8 cellular contexts compared by ENCODE assay signal in genomic region chr15:88649286-88649733, GRCh38. TPM values are rescaled to one million over a fixed set of nuclear protein-coding genes. Genes with fewer than 3 reads are reported as not detected.
DNase-seq lines count a peak whose midpoint lies in the region; ATAC-seq, FAIRE-seq and TF ChIP-seq lines count a peak whose summit lies in the region.

No MANE protein-coding gene starts in this region.

- H3K9me3 ChIP-seq in A549: no peaks in the 10 kb centered on the region

- CTCF ChIA-PET in A549 (lab: Yijun Ruan, JAX): interaction anchor here (0.7 to 8.1 kb wide), 4 partner anchors 8 to 185 kb away, joined by 3 to 66 read pairs (median 4); partner anchors contain the start of gene ISG20

- peak overlapping the region in 1 of 2 experiments; percentile 46; a peak in 3 of 6 replicates for H3K27ac ChIP-seq in A549

- TF ChIP-seq EP300 in A549 (IDR thresholded peaks at IDR 0.05) (no peak), Ishikawa (IDR thresholded peaks at IDR 0.05; ENCODE audit: borderline replicate concordance) (0 out of 2 replicates have a peak, but pooled peaks have one; percentile 9)

- TF ChIP-seq CTCF in A549 (IDR thresholded peaks at IDR 0.05): no peak
- TF ChIP-seq CTCF in GM20000 (IDR thresholded peaks at IDR 0.05; ENCODE audit: extremely low read depth, missing control alignments): no peak
- TF ChIP-seq CTCF in fibroblast of the aortic adventitia (IDR thresholded peaks at IDR 0.05; ENCODE audit: insufficient read depth, low read length): no peak

- WGBS in A549 (ENCODE audit: missing lambda C conversion rate): 67% methylated on average over 12 of the region's 12 CpGs

- DNase-seq in A549 (ENCODE audit: low read depth in 1 of 2, low spot score in 1 of 2) (peak in 1 of 2 experiments; percentile 61), GM20000 (ENCODE audit: low spot score) (peak; percentile 54), fibroblast of the aortic adventitia (ENCODE audit: low read depth) (peak; percentile 92), pons (ENCODE audit: low spot score) (peak; percentile 95), NCI-H1105 (lab: John Stamatoyannopoulos, UW) (no peak), NCI-H1436 treated with DMSO at 0.1 percent for 48 hours (lab: John Stamatoyannopoulos, UW) (no peak)
- DNase-seq in activated T-helper 1 cell treated with anti-CD3 and anti-CD28 coated beads, Interleukin-2, amount 50 U/mL, for 16 hours (ENCODE audit: low read depth in 1 of 2, low spot score in 1 of 2): peak; percentile 53 to 60

- POLR2A ChIA-PET in A549 (lab: Yijun Ruan, JAX): no interaction called here

- H3K4me3 ChIP-seq in A549: no peak overlapping the region
- H3K4me3 ChIP-seq in fibroblast of the aortic adventitia (ENCODE audit: low read depth, low read length): no peak overlapping the region

- no peak for TF ChIP-seq POLR2A in A549 (IDR thresholded peaks at IDR 0.05; ENCODE audit: low read length)

- FAIRE-seq in A549 (lab: Jason Lieb, UNC): no peak

- peak overlapping the region; percentile 37 for H3K4me2 ChIP-seq in A549

- peaks cover 19% of the 10 kb centered on the region for H3K4me1 ChIP-seq in A549

- ATAC-seq in A549: peak; percentile 25 to 44; a peak in 3 of 6 replicates

- no peak for TF ChIP-seq RAD21 in A549 (conservative IDR thresholded peaks at IDR 0.05 in 1 of 2, IDR thresholded peaks at IDR 0.05 in 1 of 2)
- TF ChIP-seq RAD21 in Ishikawa (IDR thresholded peaks at IDR 0.05; ENCODE audit: low read depth): no peak

TF ChIP-seq in A549, 52 proteins besides CTCF, POLR2A, EP300 and RAD21:
- TF ChIP-seq CBX8 (IDR thresholded peaks at IDR 0.05) (no peak), JUNB (IDR thresholded peaks at IDR 0.05) (no peak), FOSL2 (IDR thresholded peaks at IDR 0.05) (no peak), FOSL2 (CRISPR knock-in tag; IDR thresholded peaks at IDR 0.05) (peak; percentile 58)

TF ChIP-seq in Ishikawa, 13 proteins besides CTCF, POLR2A, EP300 and RAD21:
- no peak for TF ChIP-seq NFIC (IDR thresholded peaks at IDR 0.05)
- no peak for TF ChIP-seq CEBPB (IDR thresholded peaks at IDR 0.05)
- peak; percentile 83 for TF ChIP-seq EGR1 (IDR thresholded peaks at IDR 0.05)

RNA-seq across cellular contexts. Expression of gene ISG20, which starts 10.5 kb away (rescaled TPM):
- polyA plus RNA-seq in A549 (2011; rRNA removed): 47.4 and 65.8 TPM in 2 replicates
- polyA plus RNA-seq in A549 (2012; cell fraction: cytosol; rRNA removed): 29.1 and 29.9 TPM in 2 replicates
- 19.6 and 26.9 TPM in 2 replicates for polyA plus RNA-seq in A549 (2012; cell fraction: nucleus; rRNA removed)
- polyA plus RNA-seq in A549 (2017; fragmentation: RNase III; extraction: RNeasy Plus Mini Kit Qiagen cat#74134 plus additional on column Dnase treatment): 6.1 to 10.5 TPM (median 7.2 TPM) in 3 replicates
- polyA minus RNA-seq in A549 (2011; rRNA and poly(A)+ RNA removed): 17.5 and 24.0 TPM in 2 replicates
- 1.9 and 6.6 TPM in 2 replicates for total RNA-seq in fibroblast of the aortic adventitia (ENCODE audit: low replicate concordance)

RNA-seq across cellular contexts. Expression of gene AEN, which starts 28.2 kb away (rescaled TPM):
- polyA plus RNA-seq in A549 (2011; rRNA removed): 74.9 and 81.7 TPM in 2 replicates
- polyA plus RNA-seq in A549 (2012; cell fraction: cytosol; rRNA removed): 53.3 and 68.6 TPM in 2 replicates
- polyA plus RNA-seq in A549 (2012; cell fraction: nucleus; rRNA removed): 128 and 155 TPM in 2 replicates
- 57.2 to 65.5 TPM (median 62.9 TPM) in 3 replicates for polyA plus RNA-seq in A549 (2017; fragmentation: RNase III; extraction: RNeasy Plus Mini Kit Qiagen cat#74134 plus additional on column Dnase treatment)
- polyA minus RNA-seq in A549 (2011; rRNA and poly(A)+ RNA removed): 129 and 164 TPM in 2 replicates
- total RNA-seq in fibroblast of the aortic adventitia (ENCODE audit: low replicate concordance): 20.8 and 36.6 TPM in 2 replicates

Comparison
In these comparisons a context has a peak if more than half of its experiments do, and no peak if none do; other contexts are left out.
1. DNase-seq: peak in GM20000 (single experiment), activated T-helper 1 cell treated with anti-CD3 and anti-CD28 coated beads, Interleukin-2, amount 50 U/mL, for 16 hours (2 of 2), fibroblast of the aortic adventitia (single experiment) and pons (single experiment); none in NCI-H1105 (single experiment) and NCI-H1436 treated with DMSO at 0.1 percent for 48 hours (single experiment).